9 cellular contexts compared by ENCODE assay signal in the genomic region with DNA sequence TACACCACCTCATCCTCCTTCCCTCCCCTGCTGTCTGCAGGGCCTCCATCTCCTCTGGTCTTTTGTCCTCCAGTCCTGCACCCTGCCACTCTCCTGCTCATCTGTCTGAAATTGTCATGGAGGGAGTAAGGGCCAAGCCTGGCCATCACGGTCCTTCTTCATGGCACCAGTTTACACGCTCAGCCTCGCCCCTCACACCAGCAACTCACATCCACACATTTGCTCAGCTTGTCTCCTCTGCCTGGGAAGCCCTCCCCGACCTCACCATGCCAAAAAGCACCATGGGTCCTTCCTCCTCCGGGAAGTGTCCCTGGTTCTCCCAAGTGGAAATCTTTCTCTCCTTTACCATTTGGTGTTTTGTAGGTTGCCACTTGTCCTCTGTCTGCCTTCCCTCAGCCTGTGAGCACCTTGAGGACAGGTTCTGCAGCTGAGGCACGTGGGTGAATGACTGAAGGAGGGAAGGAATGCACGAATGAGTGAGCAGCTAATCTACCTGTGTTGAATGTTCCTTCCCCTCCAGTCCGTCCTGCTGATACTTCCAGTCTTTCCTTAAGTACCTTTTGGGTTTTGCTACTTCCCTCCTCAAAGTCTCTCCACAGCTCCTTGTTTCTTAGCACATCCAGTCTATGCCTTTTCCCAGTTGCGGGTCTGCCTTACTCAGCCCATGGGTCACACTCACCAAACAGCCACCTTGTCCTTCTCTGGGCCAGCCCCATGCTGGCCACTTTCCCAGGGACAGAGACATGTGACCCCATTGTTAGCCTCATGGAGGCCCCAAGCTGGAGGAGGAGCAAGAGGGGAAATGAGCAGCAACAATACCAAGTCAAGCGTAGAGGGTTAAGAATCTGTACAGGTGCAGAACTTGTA. TPM values are rescaled to one million over a fixed set of nuclear protein-coding genes. Genes with fewer than 3 reads are reported as not detected.
DNase-seq lines count a peak whose midpoint lies in the region; ATAC-seq and TF ChIP-seq lines count a peak whose summit lies in the region.
"Had no signal": no experiment of that assay in that cellular context is flagged by ENCODE, and none has a peak within 500 bp of the region (broad histone marks: within the 10 kb centered on the region; RNA-seq: fewer than 3 reads in every experiment).

No MANE protein-coding gene starts in this region.

- DNase-seq in CD4-positive, CD25-positive, alpha-beta regulatory T cell, result no peak
- DNase-seq in KBM-7, result peak; percentile 45
- peak; percentile 56 for DNase-seq in dermis blood vessel endothelial cell
- no peak for DNase-seq in NCI-H524 treated with DMSO at 0.1 percent for 48 hours (lab: John Stamatoyannopoulos, UW)
- DNase-seq in T-helper 9 cell, result no peak
- DNase-seq in activated effector memory CD4-positive, alpha-beta T cell treated with anti-CD3 and anti-CD28 coated beads, Interleukin-2, amount 50 U/mL, for 16 hours, result no peak
- no peak for DNase-seq in KG1 (lab: John Stamatoyannopoulos, UW)
- DNase-seq: NCI-H1105 treated with DMSO at 0.1 percent for 48 hours had no signal

- H3K36me3 Mint-ChIP-seq in CD4-positive, CD25-positive, alpha-beta regulatory T cell, result peaks cover under 1% of the 10 kb centered on the region
- no peaks in the 10 kb centered on the region for H3K36me3 Mint-ChIP-seq in nephron (ENCODE audit: low read depth)

- H3K9me3 ChIP-seq in CD4-positive, CD25-positive, alpha-beta regulatory T cell (ENCODE audit: control insufficient read depth in 2 of 2, low read length in 2 of 2), result no peaks in the 10 kb centered on the region

- TF ChIP-seq CTCF in nephron (IDR thresholded peaks at IDR 0.05; ENCODE audit: unreplicated experiment in 3 of 3), result no peak

- no peak overlapping the region for H3K4me3 ChIP-seq in CD4-positive, CD25-positive, alpha-beta regulatory T cell (ENCODE audit: low read depth, low read length)

- H3K27me3 Mint-ChIP-seq in CD4-positive, CD25-positive, alpha-beta regulatory T cell, result peaks cover 11% of the 10 kb centered on the region
- H3K27me3 Mint-ChIP-seq in nephron (ENCODE audit: low read depth), result peaks cover 11% of the 10 kb centered on the region

- H3K4me1 Mint-ChIP-seq in CD4-positive, CD25-positive, alpha-beta regulatory T cell, result peaks cover 6 to 45% (median 17%) of the 10 kb centered on the region in 4 donors
- peaks cover 42% of the 10 kb centered on the region for H3K4me1 Mint-ChIP-seq in nephron

- in situ Hi-C loops in KBM-7 (cut with MboI; ENCODE audit: low pct_unique_long_range_greater_than_20kb, low sequenced_read_pairs), result no loop called here

- no peak for ATAC-seq in CD4-positive, CD25-positive, alpha-beta regulatory T cell (ENCODE audit: low read depth in 2 of 2)

- no peak overlapping the region for H3K27ac ChIP-seq in CD4-positive, CD25-positive, alpha-beta regulatory T cell (ENCODE audit: insufficient read depth, low read length, poor library complexity, severe bottlenecking)

- H3K27me3 ChIP-seq in CD4-positive, CD25-positive, alpha-beta regulatory T cell (ENCODE audit: control insufficient read depth, insufficient read depth, low read length), result no peaks in the 10 kb centered on the region

- peak overlapping the region; percentile 73 to 99 (median 85) for H3K4me3 Mint-ChIP-seq in CD4-positive, CD25-positive, alpha-beta regulatory T cell
- H3K4me3 Mint-ChIP-seq in nephron, result peak overlapping the region; percentile 94 to 99 (median 98)

- peaks cover 0 to 1% (median 0%) of the 10 kb centered on the region in 7 donors for H3K9me3 Mint-ChIP-seq in CD4-positive, CD25-positive, alpha-beta regulatory T cell
- H3K9me3 Mint-ChIP-seq in nephron, result no peaks in the 10 kb centered on the region

- H3K27ac Mint-ChIP-seq in CD4-positive, CD25-positive, alpha-beta regulatory T cell, result peak overlapping the region in 1 of 3 donors; percentile 76
- H3K27ac Mint-ChIP-seq in nephron, result peak overlapping the region; percentile 55 to 76 (median 62)

- no peaks in the 10 kb centered on the region for H3K36me3 ChIP-seq in CD4-positive, CD25-positive, alpha-beta regulatory T cell (ENCODE audit: control insufficient read depth, insufficient read depth, low read length)

- peaks cover 32% of the 10 kb centered on the region for H3K4me1 ChIP-seq in CD4-positive, CD25-positive, alpha-beta regulatory T cell (ENCODE audit: control insufficient read depth, insufficient read depth, low read length, poor library complexity, severe bottlenecking)

RNA-seq across cellular contexts. Expression of gene SLC2A1, which starts 2.3 kb away (rescaled TPM):
- total RNA-seq in CD4-positive, CD25-positive, alpha-beta regulatory T cell, result 60.2 TPM
- polyA plus RNA-seq in CD4-positive, CD25-positive, alpha-beta regulatory T cell, result 10 to 100 TPM; 22.0 to 25.5 (median 23.6) TPM
- 28.6 and 38.3 TPM in 2 replicates for total RNA-seq in dermis blood vessel endothelial cell

Comparison
In these comparisons a context has a peak if more than half of its experiments do, and no peak if none do; other contexts are left out.
1. DNase-seq: peak in KBM-7 (single experiment) and dermis blood vessel endothelial cell (single experiment); none in CD4-positive, CD25-positive, alpha-beta regulatory T cell (0 of 3), NCI-H524 treated with DMSO at 0.1 percent for 48 hours (single experiment), T-helper 9 cell (single experiment), activated effector memory CD4-positive, alpha-beta T cell treated with anti-CD3 and anti-CD28 coated beads, Interleukin-2, amount 50 U/mL, for 16 hours (single experiment) and KG1 (single experiment).